8 cellular contexts compared by ENCODE assay signal in the genomic region with DNA sequence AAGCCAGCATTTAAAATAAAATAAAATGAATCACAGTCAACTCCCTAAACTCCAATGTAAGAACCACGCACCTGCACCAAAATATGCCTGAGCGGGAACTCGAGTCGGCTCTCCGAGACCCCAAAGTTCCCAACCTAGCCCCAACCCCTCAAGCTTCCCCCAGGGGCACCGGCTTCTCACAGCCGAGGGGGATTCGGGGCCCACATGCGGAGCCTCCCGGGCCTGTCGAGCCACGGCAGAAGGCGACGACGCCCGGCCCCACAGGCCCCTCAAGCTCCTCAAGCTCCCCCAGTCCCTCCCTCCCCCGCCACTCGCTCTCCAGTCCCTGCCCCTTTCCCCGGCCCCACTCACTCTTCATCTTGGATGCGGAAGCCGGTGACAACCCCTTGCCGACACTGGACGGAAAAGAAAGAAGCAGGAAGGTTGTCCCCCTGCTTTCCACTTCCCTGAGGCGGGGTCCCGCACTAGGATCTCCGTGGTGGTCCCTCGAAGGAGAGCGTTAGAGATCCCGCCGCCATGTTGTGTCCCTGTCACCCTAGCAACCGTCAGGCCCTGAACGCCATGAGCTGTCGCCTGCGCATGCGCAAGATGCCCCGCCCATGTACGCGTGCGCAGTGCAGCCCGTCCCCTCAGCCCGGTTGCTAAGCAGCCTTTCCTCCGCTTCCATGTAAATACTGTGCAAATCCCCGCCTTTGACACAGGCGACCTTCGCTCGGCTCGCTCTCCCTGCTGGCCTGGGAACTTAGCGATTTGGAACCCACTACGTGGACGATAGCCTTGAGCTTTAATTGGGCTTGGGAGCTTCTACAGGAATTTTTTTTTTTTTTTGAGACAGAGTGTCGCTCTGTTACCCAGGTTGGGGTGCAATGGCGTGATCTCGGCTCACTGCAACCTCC. TPM values are rescaled to one million over a fixed set of nuclear protein-coding genes. Genes with fewer than 3 reads are reported as not detected.
DNase-seq lines count a peak whose midpoint lies in the region; ATAC-seq and TF ChIP-seq lines count a peak whose summit lies in the region.

A gene with protein sequence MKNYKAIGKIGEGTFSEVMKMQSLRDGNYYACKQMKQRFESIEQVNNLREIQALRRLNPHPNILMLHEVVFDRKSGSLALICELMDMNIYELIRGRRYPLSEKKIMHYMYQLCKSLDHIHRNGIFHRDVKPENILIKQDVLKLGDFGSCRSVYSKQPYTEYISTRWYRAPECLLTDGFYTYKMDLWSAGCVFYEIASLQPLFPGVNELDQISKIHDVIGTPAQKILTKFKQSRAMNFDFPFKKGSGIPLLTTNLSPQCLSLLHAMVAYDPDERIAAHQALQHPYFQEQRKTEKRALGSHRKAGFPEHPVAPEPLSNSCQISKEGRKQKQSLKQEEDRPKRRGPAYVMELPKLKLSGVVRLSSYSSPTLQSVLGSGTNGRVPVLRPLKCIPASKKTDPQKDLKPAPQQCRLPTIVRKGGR (minus strand): TSS at position 554 of the 896 bp plus-strand sequence. CDS start 196 bp downstream, at position 358.

- H3K4me1 Mint-ChIP-seq in activated naive CD8-positive, alpha-beta T cell treated with anti-CD3 and anti-CD28 coated beads for 36 hours = peaks cover 8% of the 10 kb centered on the region

- H3K27me3 ChIP-seq in osteoblast (ENCODE audit: insufficient read depth, low read length) (no peaks in the 10 kb centered on the region), testis (no peaks in the 10 kb centered on the region)

- H3K36me3 Mint-ChIP-seq in activated naive CD8-positive, alpha-beta T cell treated with anti-CD3 and anti-CD28 coated beads for 36 hours = no peaks in the 10 kb centered on the region

- TF ChIP-seq CTCF in osteoblast (IDR thresholded peaks at IDR 0.05; ENCODE audit: extremely low read depth, low read depth, low read length) (no peak), testis (IDR thresholded peaks at IDR 0.05) (no peak)

- ATAC-seq in HG02678 (IDR thresholded peaks at IDR 0.05; ENCODE audit: unreplicated experiment) = peak; percentile 97

- no peaks in the 10 kb centered on the region for H3K9me3 ChIP-seq in osteoblast (ENCODE audit: low read depth, low read length)
- no peaks in the 10 kb centered on the region for H3K9me3 ChIP-seq in testis

- H3K4me1 ChIP-seq in osteoblast (ENCODE audit: insufficient read depth, low read length) (peaks cover 11% of the 10 kb centered on the region), testis (no peaks in the 10 kb centered on the region)

- peak within 1 kb of the TSS; percentile 72 for H3K4me3 ChIP-seq in GM08714 (ENCODE audit: low read length)
- H3K4me3 ChIP-seq in osteoblast (ENCODE audit: insufficient read depth, low read length) = peak within 1 kb of the TSS; percentile 99
- peak within 1 kb of the TSS; percentile 88 to 91 for H3K4me3 ChIP-seq in testis

- peaks cover 4% of the 10 kb centered on the region for H3K27me3 Mint-ChIP-seq in activated naive CD8-positive, alpha-beta T cell treated with anti-CD3 and anti-CD28 coated beads for 36 hours

- intact Hi-C loops in head of caudate nucleus (cut with DNase I) = loop anchor here (5.0 kb wide), 2 partner anchors 168 to 218 kb away; a partner anchor contains a TSS
- intact Hi-C loops in testis (cut with DNase I; ENCODE audit: low total_unique reads) = no loop called here

- H3K79me2 ChIP-seq in osteoblast (ENCODE audit: insufficient read depth, low read length) = peaks cover 47% of the 10 kb centered on the region

- peak within 1 kb of the TSS; percentile 86 for H3K27ac Mint-ChIP-seq in activated naive CD8-positive, alpha-beta T cell treated with anti-CD3 and anti-CD28 coated beads for 36 hours

- H3K36me3 ChIP-seq in osteoblast (ENCODE audit: insufficient read depth, low read length) (no peaks in the 10 kb centered on the region), testis (ENCODE audit: low read depth, missing control alignments) (no peaks in the 10 kb centered on the region)

- TF ChIP-seq POLR2A in testis (IDR thresholded peaks at IDR 0.05) = peak; percentile 70

- peak within 1 kb of the TSS; percentile 81 for H3K4me2 ChIP-seq in osteoblast (ENCODE audit: insufficient read depth, low read length)

- WGBS in testis, 2 donors = 0% methylated on average over 31 to 53 of the region's 53 CpGs

- peak within 1 kb of the TSS; percentile 94 for H3K4me3 Mint-ChIP-seq in activated naive CD8-positive, alpha-beta T cell treated with anti-CD3 and anti-CD28 coated beads for 36 hours

- no peaks in the 10 kb centered on the region for H3K9me3 Mint-ChIP-seq in activated naive CD8-positive, alpha-beta T cell treated with anti-CD3 and anti-CD28 coated beads for 36 hours

- H4K20me1 ChIP-seq in osteoblast (ENCODE audit: insufficient read depth, low read length) = no peaks in the 10 kb centered on the region

- DNase-seq in NCI-H1105 treated with DMSO at 0.1 percent for 48 hours (lab: John Stamatoyannopoulos, UW) = peak; percentile 94
- DNase-seq in SKM-1 (lab: John Stamatoyannopoulos, UW; ENCODE audit: unreplicated experiment) = peak; percentile 69
- DNase-seq in activated naive CD8-positive, alpha-beta T cell treated with anti-CD3 and anti-CD28 coated beads for 36 hours = peak; percentile 97
- DNase-seq in head of caudate nucleus = peak; percentile 86 to 98 (median 94)
- DNase-seq in osteoblast (ENCODE audit: insufficient read length, low spot score, missing footprints) = peak; percentile 98
- DNase-seq in testis = peak; percentile 96

- H2AFZ ChIP-seq in osteoblast (ENCODE audit: low read length) = peak within 1 kb of the TSS; percentile 91

- H3K27ac ChIP-seq in osteoblast (ENCODE audit: low read depth, low read length) (peak within 1 kb of the TSS; percentile 96), testis (peak within 1 kb of the TSS; percentile 76 to 84)

RNA-seq across cellular contexts. Expression of the gene that starts here (rescaled TPM):
- 1 to 10 TPM; 6.5 to 7.4 TPM for total RNA-seq in activated naive CD8-positive, alpha-beta T cell treated with anti-CD3 and anti-CD28 coated beads for 36 hours
- total RNA-seq in osteoblast (81.0 and 86.1 TPM in 2 replicates), testis (100 to 1,000 TPM; 157 to 188 TPM)
- 171 TPM for polyA plus RNA-seq in testis (ENCODE audit: insufficient read depth, low read depth, low replicate concordance)

Comparison
In these comparisons a context has a peak if more than half of its experiments do, and no peak if none do; other contexts are left out.
1. Peak in every context shown above with its lines: DNase-seq, ATAC-seq, H3K4me3 ChIP-seq and H3K27ac ChIP-seq.